Comparison of ENCODE assay signal across 1 cellular context in the genomic region with DNA sequence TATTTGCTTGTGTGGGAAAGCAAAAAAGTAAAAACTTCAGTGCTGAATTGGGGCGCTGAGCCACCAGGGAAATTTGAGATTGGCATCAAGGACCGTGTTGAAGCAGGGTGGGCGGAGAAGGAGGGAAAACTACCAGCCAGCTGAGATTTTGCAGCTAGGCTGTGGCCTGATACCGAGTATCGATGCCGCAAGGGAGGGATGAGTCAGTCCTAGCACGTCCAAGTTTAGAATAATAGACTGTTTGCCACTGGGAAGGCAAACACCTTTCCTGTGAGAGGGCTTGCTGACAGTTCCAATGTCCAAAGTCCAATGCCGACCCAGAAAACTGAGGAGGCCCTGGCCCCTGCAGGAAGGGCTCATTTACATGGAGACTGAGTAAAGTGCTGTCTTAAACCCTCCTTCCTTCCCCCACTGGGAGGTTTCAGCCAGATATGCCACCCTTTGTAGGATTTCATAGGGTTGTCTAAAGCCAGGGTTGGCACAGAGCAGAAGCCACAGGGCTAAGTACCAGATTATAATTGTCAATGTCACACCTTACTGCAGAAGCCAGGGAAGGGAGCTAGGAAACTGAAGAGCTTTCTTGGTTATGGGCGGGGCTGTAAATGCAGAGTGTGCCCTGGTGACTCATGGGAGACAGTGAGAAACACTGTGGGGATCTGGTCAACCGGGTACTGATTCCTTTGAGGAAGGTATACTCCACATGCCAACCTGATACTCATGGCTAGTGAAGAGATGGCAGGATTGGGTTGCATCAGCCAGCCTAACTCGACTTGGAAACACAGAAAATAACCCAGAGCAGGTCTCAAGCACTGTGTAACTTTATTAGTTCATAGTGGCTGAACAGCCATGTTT.
TF ChIP-seq lines count a peak whose summit lies in the region.

No MANE protein-coding gene starts in this region.

TF ChIP-seq in IMR-90, 13 proteins besides CTCF, POLR2A, EP300 and RAD21 (continued from another document):
- TF ChIP-seq MAZ (IDR thresholded peaks at IDR 0.05; ENCODE audit: borderline replicate concordance, low read depth, low read length) = no peak
- TF ChIP-seq, protein P1, sequence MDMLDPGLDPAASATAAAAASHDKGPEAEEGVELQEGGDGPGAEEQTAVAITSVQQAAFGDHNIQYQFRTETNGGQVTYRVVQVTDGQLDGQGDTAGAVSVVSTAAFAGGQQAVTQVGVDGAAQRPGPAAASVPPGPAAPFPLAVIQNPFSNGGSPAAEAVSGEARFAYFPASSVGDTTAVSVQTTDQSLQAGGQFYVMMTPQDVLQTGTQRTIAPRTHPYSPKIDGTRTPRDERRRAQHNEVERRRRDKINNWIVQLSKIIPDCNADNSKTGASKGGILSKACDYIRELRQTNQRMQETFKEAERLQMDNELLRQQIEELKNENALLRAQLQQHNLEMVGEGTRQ (IDR thresholded peaks at IDR 0.05; ENCODE audit: low read depth, low read length) = no peak
TF ChIP-seq in IMR-90: peak in this region for 2.
